14 cellular contexts compared by ENCODE assay signal in the genomic region with DNA sequence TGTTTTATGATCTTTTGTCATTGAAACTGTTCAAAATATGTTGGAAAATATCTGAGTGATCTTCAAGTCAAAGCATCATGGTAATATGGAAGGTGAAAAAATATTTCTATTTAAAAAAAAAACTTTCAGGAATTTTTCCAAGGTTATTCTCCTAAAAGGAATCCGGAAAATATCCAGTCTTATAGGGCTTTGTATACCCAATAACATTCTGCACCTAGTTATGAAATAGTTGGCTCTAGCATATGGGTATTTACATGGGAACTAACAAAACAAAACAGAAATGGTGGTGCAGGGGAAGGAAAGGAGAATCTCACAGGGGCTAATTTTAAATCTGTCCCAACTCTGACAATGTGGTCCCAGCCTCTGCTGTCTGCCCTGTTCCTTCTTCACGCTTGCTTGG.
DNase-seq lines count a peak whose midpoint lies in the region; ATAC-seq and TF ChIP-seq lines count a peak whose summit lies in the region.
"Had no signal": no experiment of that assay in that cellular context is flagged by ENCODE, and none has a peak within 500 bp of the region (broad histone marks: within the 10 kb centered on the region; RNA-seq: fewer than 3 reads in every experiment).

No MANE protein-coding gene starts in this region.

- no peak overlapping the region for H4K5ac ChIP-seq in mesendoderm (ENCODE audit: low read length)

- H3K23ac ChIP-seq in mesendoderm (ENCODE audit: low read length): no peak overlapping the region

- no peak overlapping the region for H2AK5ac ChIP-seq in mesendoderm (ENCODE audit: low read length)

- no peaks in the 10 kb centered on the region for H3K9me3 ChIP-seq in HUES48 (ENCODE audit: control insufficient read depth, insufficient read depth, low read length)
- no peaks in the 10 kb centered on the region for H3K9me3 ChIP-seq in suprapubic skin

- no peak overlapping the region for H3K18ac ChIP-seq in mesendoderm (ENCODE audit: low read length)

- H2BK5ac ChIP-seq in mesendoderm (ENCODE audit: low read length): peak overlapping the region; percentile 89

- ATAC-seq in GM18517 (IDR thresholded peaks at IDR 0.05; ENCODE audit: unreplicated experiment) (no peak), GM21447 (IDR thresholded peaks at IDR 0.05; ENCODE audit: unreplicated experiment) (no peak), HG02610 (IDR thresholded peaks at IDR 0.05; ENCODE audit: unreplicated experiment) (no peak)

- DNase-seq in brain microvascular endothelial cell (no peak), mesendoderm (no peak), suprapubic skin (ENCODE audit: low spot score in 2 of 2) (no peak), pons (ENCODE audit: low spot score) (no peak)
- DNase-seq: activated T-cell treated with anti-CD3 and anti-CD28 coated beads, Interleukin-2, amount 50 U/mL, for 1 hour; CD4-positive, CD25-positive, alpha-beta regulatory T cell; NCI-H446 treated with DMSO at 0.1 percent for 48 hours; SHP77 treated with DMSO at 0.1 percent for 48 hours; stimulated activated CD4-positive, alpha-beta T cell treated with anti-CD3 and anti-CD28 coated beads, Interleukin-15, amount 100 ng/mL, for 24 hours; WERI-Rb-1 had no signal

- H3K4ac ChIP-seq in mesendoderm (ENCODE audit: low read depth, low read length): no peak overlapping the region

- no peak overlapping the region for H3K9ac ChIP-seq in HUES48 (ENCODE audit: low read depth, low read length)
- H3K9ac ChIP-seq in mesendoderm (ENCODE audit: low read length): no peak overlapping the region

- no peaks in the 10 kb centered on the region for H3K79me1 ChIP-seq in mesendoderm (ENCODE audit: low read length)

- H3K79me2 ChIP-seq in mesendoderm (ENCODE audit: control insufficient read depth, insufficient read depth, low read length): no peaks in the 10 kb centered on the region

- TF ChIP-seq CTCF in brain microvascular endothelial cell (IDR thresholded peaks at IDR 0.05; ENCODE audit: low read depth, low read length, missing control alignments) (no peak), suprapubic skin (IDR thresholded peaks at IDR 0.05) (no peak)

- H3K27me3 ChIP-seq in HUES48 (ENCODE audit: control insufficient read depth, insufficient read depth, low read length) (no peaks in the 10 kb centered on the region), brain microvascular endothelial cell (replicated peaks) (no peaks in the 10 kb centered on the region), mesendoderm (ENCODE audit: insufficient read depth, low read length, poor library complexity) (no peaks in the 10 kb centered on the region), suprapubic skin (no peaks in the 10 kb centered on the region)

- H4K8ac ChIP-seq in mesendoderm (ENCODE audit: low read depth, low read length): no peak overlapping the region

- H2BK15ac ChIP-seq in mesendoderm (replicated peaks; ENCODE audit: low read depth): no peak overlapping the region

- no CpG with 5 or more reads among the region's 2 CpGs for WGBS in mesendoderm (ENCODE audit: extremely low coverage, insufficient coverage, low lambda C conversion rate)
- 84% methylated on average over 2 of the region's 2 CpGs for WGBS in suprapubic skin

- no peak for TF ChIP-seq POLR2A in suprapubic skin (IDR thresholded peaks at IDR 0.05)

- H3K4me3 ChIP-seq in HUES48 (ENCODE audit: low read depth, low read length): no peak overlapping the region
- H3K4me3 ChIP-seq in brain microvascular endothelial cell (ENCODE audit: low read depth, low read length): no peak overlapping the region
- H3K4me3 ChIP-seq in mesendoderm (ENCODE audit: low read length): no peak overlapping the region
- H3K4me3 ChIP-seq in suprapubic skin: no peak overlapping the region

- H3K36me3 ChIP-seq in HUES48 (ENCODE audit: control insufficient read depth, insufficient read depth, low read length): no peaks in the 10 kb centered on the region
- H3K36me3 ChIP-seq in brain microvascular endothelial cell (replicated peaks): no peaks in the 10 kb centered on the region
- H3K36me3 ChIP-seq in mesendoderm (ENCODE audit: control insufficient read depth, insufficient read depth, low read length): no peaks in the 10 kb centered on the region
- no peaks in the 10 kb centered on the region for H3K36me3 ChIP-seq in suprapubic skin
- H3K36me3 ChIP-seq: WERI-Rb-1 had no signal

- peak overlapping the region; percentile 65 for H3K27ac ChIP-seq in HUES48 (ENCODE audit: low read depth, low read length)
- peak overlapping the region; percentile 53 for H3K27ac ChIP-seq in brain microvascular endothelial cell
- peak overlapping the region; percentile 60 for H3K27ac ChIP-seq in mesendoderm (ENCODE audit: low read depth, low read length)
- peak overlapping the region; percentile 74 for H3K27ac ChIP-seq in suprapubic skin
- H3K27ac ChIP-seq: WERI-Rb-1 had no signal

- peak overlapping the region; percentile 30 for H3K56ac ChIP-seq in mesendoderm (ENCODE audit: low read length)

- TF ChIP-seq EP300 in suprapubic skin (IDR thresholded peaks at IDR 0.05): no peak

- H3K4me1 ChIP-seq in HUES48 (ENCODE audit: control insufficient read depth, insufficient read depth, low read length): peaks cover 20% of the 10 kb centered on the region
- peaks cover 8% of the 10 kb centered on the region for H3K4me1 ChIP-seq in mesendoderm (ENCODE audit: control insufficient read depth, low read depth, low read length)
- peaks cover 46% of the 10 kb centered on the region for H3K4me1 ChIP-seq in suprapubic skin

- H3K4me2 ChIP-seq in mesendoderm (ENCODE audit: low read length): no peak overlapping the region

- H2BK120ac ChIP-seq in mesendoderm (ENCODE audit: low read depth, low read length): no peak overlapping the region

- in situ Hi-C loops in brain microvascular endothelial cell (cut with HindIII; ENCODE audit: low pct_ligation_motif_present, low sequenced_read_pairs): no loop called here
